In the genomic region with DNA sequence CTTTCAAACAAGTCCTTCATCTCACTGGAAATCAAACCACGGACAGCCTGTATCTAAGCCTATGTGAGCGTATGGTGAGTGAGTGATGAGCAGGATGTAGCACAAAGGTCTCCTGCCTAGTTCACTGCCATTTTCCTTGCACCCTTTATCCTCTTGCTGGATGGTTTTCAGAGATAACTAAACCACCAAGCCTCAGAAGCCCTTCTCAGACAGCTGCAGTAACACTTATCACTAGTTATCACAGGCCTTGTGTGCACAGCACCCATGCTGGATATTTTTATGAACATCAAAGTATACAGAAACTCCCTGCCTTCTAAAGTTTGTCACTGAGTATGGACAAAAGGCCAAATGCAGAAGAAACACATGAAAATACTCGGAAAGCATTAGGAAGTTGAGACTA, we compare ENCODE assay signal across 1 cellular context.
TF ChIP-seq lines count a peak whose summit lies in the region.

No MANE protein-coding gene starts in this region.

TF ChIP-seq in K562, 482 proteins besides CTCF, POLR2A, EP300 and RAD21 (continued from another document):
- TF ChIP-seq DMBX1 (CRISPR knock-in tag; IDR thresholded peaks at IDR 0.05; ENCODE audit: borderline replicate concordance) = peak; percentile 81; the same call in 1 of the 2 replicates
- peak; percentile 92 for TF ChIP-seq LEF1 (IDR thresholded peaks at IDR 0.05)
- no peak for TF ChIP-seq KLF1 (tag; IDR thresholded peaks at IDR 0.05)
- no peak for TF ChIP-seq TCFL5 (CRISPR knock-in tag; conservative IDR thresholded peaks at IDR 0.05)
- peak; percentile 57; the same call in 1 of the 2 replicates for TF ChIP-seq ESRRA (IDR thresholded peaks at IDR 0.05; ENCODE audit: borderline replicate concordance, low read depth)
- no peak for TF ChIP-seq NR4A1 (CRISPR knock-in tag; IDR thresholded peaks at IDR 0.05)
- peak; percentile 70 for TF ChIP-seq NR4A1 (tag; IDR thresholded peaks at IDR 0.05)
- TF ChIP-seq HNRNPUL1 (IDR thresholded peaks at IDR 0.05; ENCODE audit: low read length) = no peak
- no peak for TF ChIP-seq HDAC8 (tag; IDR thresholded peaks at IDR 0.05)
- TF ChIP-seq SAFB2 (IDR thresholded peaks at IDR 0.05; ENCODE audit: borderline replicate concordance, low read depth, low read length, severe bottlenecking) = no peak
- peak; percentile 80 for TF ChIP-seq ZNF766 (CRISPR knock-in tag; conservative IDR thresholded peaks at IDR 0.05)
- TF ChIP-seq, protein P1, sequence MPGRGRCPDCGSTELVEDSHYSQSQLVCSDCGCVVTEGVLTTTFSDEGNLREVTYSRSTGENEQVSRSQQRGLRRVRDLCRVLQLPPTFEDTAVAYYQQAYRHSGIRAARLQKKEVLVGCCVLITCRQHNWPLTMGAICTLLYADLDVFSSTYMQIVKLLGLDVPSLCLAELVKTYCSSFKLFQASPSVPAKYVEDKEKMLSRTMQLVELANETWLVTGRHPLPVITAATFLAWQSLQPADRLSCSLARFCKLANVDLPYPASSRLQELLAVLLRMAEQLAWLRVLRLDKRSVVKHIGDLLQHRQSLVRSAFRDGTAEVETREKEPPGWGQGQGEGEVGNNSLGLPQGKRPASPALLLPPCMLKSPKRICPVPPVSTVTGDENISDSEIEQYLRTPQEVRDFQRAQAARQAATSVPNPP (IDR thresholded peaks at IDR 0.05; ENCODE audit: borderline replicate concordance, insufficient read depth, insufficient read length) = no peak
- TF ChIP-seq RBBP5 (IDR thresholded peaks at IDR 0.05; ENCODE audit: borderline replicate concordance, insufficient read depth, low read length, poor library complexity, severe bottlenecking) = no peak
- TF ChIP-seq FOXM1 (IDR thresholded peaks at IDR 0.05; ENCODE audit: low read depth) = peak; percentile 89
- TF ChIP-seq FOXM1 (CRISPR knock-in tag; IDR thresholded peaks at IDR 0.05; ENCODE audit: low read depth) = no peak
- TF ChIP-seq CHD1 (IDR thresholded peaks at IDR 0.05; ENCODE audit: low read length) = no peak
- TF ChIP-seq C11orf30 (IDR thresholded peaks at IDR 0.05; ENCODE audit: low read depth) = no peak
- TF ChIP-seq CREBBP (IDR thresholded peaks at IDR 0.05; ENCODE audit: low read depth, low read length) = no peak
- no peak for TF ChIP-seq ZNF384 (IDR thresholded peaks at IDR 0.05; ENCODE audit: low read depth, low read length)
- TF ChIP-seq ZNF583 (CRISPR knock-in tag; IDR thresholded peaks at IDR 0.05) = no peak
- peak; percentile 72; the same call in 1 of the 2 replicates for TF ChIP-seq ZBED1 (IDR thresholded peaks at IDR 0.05)
- peak; percentile 28; the same call in 1 of the 2 replicates for TF ChIP-seq MEF2A (IDR thresholded peaks at IDR 0.05; ENCODE audit: control insufficient read depth, low read depth, low read length)
